34 cellular contexts compared by ENCODE assay signal in the genomic region with DNA sequence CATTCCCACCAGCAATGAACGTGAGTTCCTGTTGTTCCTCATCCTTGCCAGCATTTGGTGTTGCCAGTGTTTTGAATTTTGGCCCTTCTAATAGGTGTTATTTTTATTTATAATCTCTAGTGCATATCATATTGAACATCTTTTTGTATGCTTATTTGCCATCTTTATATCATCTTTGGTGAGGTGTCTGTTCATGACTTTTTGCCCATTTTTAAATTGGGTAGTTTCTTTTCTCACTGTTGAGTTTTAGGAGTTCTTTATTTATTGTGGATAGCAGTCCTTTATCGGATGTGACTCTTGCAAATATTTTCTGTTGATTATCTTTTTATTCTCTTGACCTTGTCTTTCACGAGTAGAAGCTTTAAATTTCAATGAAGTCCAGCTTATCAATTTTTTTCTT.
"Had no signal": no experiment of that assay in that cellular context is flagged by ENCODE, and none has a peak within 500 bp of the region (broad histone marks: within the 10 kb centered on the region; RNA-seq: fewer than 3 reads in every experiment).

No MANE protein-coding gene starts in this region.

- DNase-seq: Karpas-422, Kasumi-1, MG63, MM.1S, MV-4-11, NCI-H1048, NCI-H1092, NCI-H1092 treated with DMSO at 0.1 percent for 48 hours, NCI-H1105, NCI-H1105 treated with DMSO at 0.1 percent for 48 hours, NCI-H1417, NCI-H1417 treated with DMSO at 0.1 percent for 48 hours, NCI-H1436, NCI-H1436 treated with DMSO at 0.1 percent for 48 hours, NCI-H146, NCI-H1694, NCI-H1694 treated with DMSO at 0.1 percent for 48 hours, NCI-H187, NCI-H187 treated with DMSO at 0.1 percent for 48 hours, NCI-H1930, NCI-H2029, NCI-H2029 treated with DMSO at 0.1 percent for 48 hours, NCI-H2081, NCI-H2081 treated with DMSO at 0.1 percent for 48 hours, NCI-H2107, NCI-H2171, NCI-H2227 treated with DMSO at 0.1 percent for 48 hours, NCI-H226, NCI-H345, NCI-H446, NCI-H446 treated with DMSO at 0.1 percent for 48 hours, NCI-H510A, NCI-H510A treated with DMSO at 0.1 percent for 48 hours, NCI-H524 had no signal

- H3K36me3 ChIP-seq: MG63 had no signal

- H3K4me3 ChIP-seq: MG63 had no signal

- H3K27me3 ChIP-seq: MG63 had no signal
